In genomic region chr10:131694963-131695813, GRCh38 we compare ENCODE assay signal across 17 cellular contexts.
"Had no signal": no experiment of that assay in that cellular context is flagged by ENCODE, and none has a peak within 500 bp of the region (broad histone marks: within the 10 kb centered on the region; RNA-seq: fewer than 3 reads in every experiment).

No MANE protein-coding gene starts in this region.

- H3K27ac Mint-ChIP-seq: activated CD4-positive, alpha-beta T cell treated with anti-CD3 and anti-CD28 coated beads, Interleukin-2, amount 10 ng/mL, durations not matched to agents 7 days and 5 days; activated naive CD8-positive, alpha-beta T cell; stimulated activated memory B cell treated with anti-CD40 and anti-IgM and Interleukin-4, amounts not matched to agents 10 μg/mL and 1 μg/mL and 100 μg/mL, for 72 hours had no signal

- H3K4me3 Mint-ChIP-seq: activated CD4-positive, alpha-beta T cell treated with anti-CD3 and anti-CD28 coated beads, Interleukin-2, amount 10 ng/mL, durations not matched to agents 7 days and 5 days; activated naive CD8-positive, alpha-beta T cell; stimulated activated memory B cell treated with anti-CD40 and anti-IgM and Interleukin-4, amounts not matched to agents 10 μg/mL and 1 μg/mL and 100 μg/mL, for 72 hours had no signal

- H3K9me3 Mint-ChIP-seq: activated CD4-positive, alpha-beta T cell treated with anti-CD3 and anti-CD28 coated beads, Interleukin-2, amount 10 ng/mL, durations not matched to agents 7 days and 5 days had no signal

- DNase-seq: activated CD4-positive, alpha-beta T cell treated with anti-CD3 and anti-CD28 coated beads, Interleukin-2, amount 10 ng/mL, durations not matched to agents 7 days and 5 days; activated effector memory CD4-positive, alpha-beta T cell treated with anti-CD3 and anti-CD28 coated beads, Interleukin-2, amount 50 U/mL, for 16 hours; activated T-cell treated with anti-CD3 and anti-CD28 coated beads, Interleukin-2, amount 50 U/mL, for 1 hour; amniotic stem cell; central memory CD4-positive, alpha-beta T cell; cortex of kidney; effector CD8-positive, alpha-beta T cell; foreskin fibroblast; glutamatergic neuron; kidney glomerular epithelial cell; retina; stimulated activated CD4-positive, alpha-beta T cell treated with anti-CD3 and anti-CD28 coated beads, Interleukin-2, amount 100 ng/mL, for 48 hours; substantia nigra; SW 1271; transverse colon had no signal

- H3K27me3 Mint-ChIP-seq: activated CD4-positive, alpha-beta T cell treated with anti-CD3 and anti-CD28 coated beads, Interleukin-2, amount 10 ng/mL, durations not matched to agents 7 days and 5 days had no signal

- ATAC-seq: stimulated activated memory B cell treated with anti-CD40 and anti-IgM and Interleukin-4, amounts not matched to agents 10 μg/mL and 1 μg/mL and 100 μg/mL, for 72 hours had no signal

- H3K4me1 Mint-ChIP-seq: activated CD4-positive, alpha-beta T cell treated with anti-CD3 and anti-CD28 coated beads, Interleukin-2, amount 10 ng/mL, durations not matched to agents 7 days and 5 days; stimulated activated memory B cell treated with anti-CD40 and anti-IgM and Interleukin-4, amounts not matched to agents 10 μg/mL and 1 μg/mL and 100 μg/mL, for 72 hours had no signal
